In genomic region chr2:178819992-178820391, GRCh38 we compare ENCODE assay signal across 10 cellular contexts. TPM values are rescaled to one million over a fixed set of nuclear protein-coding genes. Genes with fewer than 3 reads are reported as not detected.
DNase-seq lines count a peak whose midpoint lies in the region; ATAC-seq and TF ChIP-seq lines count a peak whose summit lies in the region.
"Had no signal": no experiment of that assay in that cellular context is flagged by ENCODE, and none has a peak within 500 bp of the region (broad histone marks: within the 10 kb centered on the region; RNA-seq: fewer than 3 reads in every experiment).

No MANE protein-coding gene starts in this region.

- TF ChIP-seq CTCF in choroid plexus epithelial cell (conservative IDR thresholded peaks at IDR 0.05; ENCODE audit: low read depth, low read length) (no peak), foreskin fibroblast (IDR thresholded peaks at IDR 0.05; ENCODE audit: low read depth, low read length) (no peak)

- peaks cover 0 to 7% (median 0%) of the 10 kb centered on the region in 7 donors for H3K9me3 Mint-ChIP-seq in CD4-positive, CD25-positive, alpha-beta regulatory T cell

- H3K4me1 ChIP-seq in CD4-positive, CD25-positive, alpha-beta regulatory T cell (ENCODE audit: control insufficient read depth, insufficient read depth, low read length, poor library complexity, severe bottlenecking) = peaks cover 12% of the 10 kb centered on the region

- peak in 2 of 3 donors; percentile 28 to 34 for DNase-seq in CD4-positive, CD25-positive, alpha-beta regulatory T cell
- DNase-seq in choroid plexus epithelial cell (ENCODE audit: low read depth) (peak; percentile 31), foreskin fibroblast (no peak), NCI-H146 (lab: John Stamatoyannopoulos, UW) (no peak), activated gamma-delta T cell (lab: John Stamatoyannopoulos, UW) (no peak)
- DNase-seq in activated CD4-positive, alpha-beta T cell treated with anti-CD3 and anti-CD28 coated beads for 4 hours = no peak
- DNase-seq: DND-41, NCI-H2171 had no signal

- peak overlapping the region; percentile 45 for H3K4me3 ChIP-seq in CD4-positive, CD25-positive, alpha-beta regulatory T cell (ENCODE audit: low read depth, low read length)
- peak overlapping the region; percentile 28 for H3K4me3 ChIP-seq in choroid plexus epithelial cell (ENCODE audit: low read depth, low read length)
- no peak overlapping the region for H3K4me3 ChIP-seq in foreskin fibroblast (ENCODE audit: low read depth in 1 of 2, low read length in 2 of 2)

- peaks cover 3% of the 10 kb centered on the region for H3K36me3 ChIP-seq in CD4-positive, CD25-positive, alpha-beta regulatory T cell (ENCODE audit: control insufficient read depth, insufficient read depth, low read length)

- H3K4me1 Mint-ChIP-seq in CD4-positive, CD25-positive, alpha-beta regulatory T cell = peaks cover 14 to 29% (median 26%) of the 10 kb centered on the region in 4 donors

- H3K27me3 Mint-ChIP-seq in CD4-positive, CD25-positive, alpha-beta regulatory T cell = no peaks in the 10 kb centered on the region

- peak; percentile 31 to 56 for ATAC-seq in CD4-positive, CD25-positive, alpha-beta regulatory T cell (ENCODE audit: low read depth in 2 of 2)
- ATAC-seq in GM19372 (IDR thresholded peaks at IDR 0.05; ENCODE audit: low read depth, unreplicated experiment) (peak; percentile 78), HG03135 (IDR thresholded peaks at IDR 0.05; ENCODE audit: unreplicated experiment) (peak; percentile 86)

- no peaks in the 10 kb centered on the region for H3K27me3 ChIP-seq in CD4-positive, CD25-positive, alpha-beta regulatory T cell (ENCODE audit: control insufficient read depth, insufficient read depth, low read length)

- H3K4me3 Mint-ChIP-seq in CD4-positive, CD25-positive, alpha-beta regulatory T cell = peak overlapping the region; percentile 19 to 81 (median 62)

- peak overlapping the region; percentile 39 for H3K27ac ChIP-seq in CD4-positive, CD25-positive, alpha-beta regulatory T cell (ENCODE audit: insufficient read depth, low read length, poor library complexity, severe bottlenecking)

- H3K27ac Mint-ChIP-seq in CD4-positive, CD25-positive, alpha-beta regulatory T cell = peak overlapping the region; percentile 79 to 96 (median 85)

- no peaks in the 10 kb centered on the region for H3K9me3 ChIP-seq in CD4-positive, CD25-positive, alpha-beta regulatory T cell (ENCODE audit: control insufficient read depth in 2 of 2, low read length in 2 of 2)

- H3K36me3 Mint-ChIP-seq in CD4-positive, CD25-positive, alpha-beta regulatory T cell = peaks cover 20% of the 10 kb centered on the region

RNA-seq across cellular contexts. Expression of gene TTN, which starts 12.8 kb away (rescaled TPM):
- total RNA-seq in CD4-positive, CD25-positive, alpha-beta regulatory T cell = 153 TPM
- 1 to 10 TPM; 2.0 to 3.5 (median 2.9) TPM for polyA plus RNA-seq in CD4-positive, CD25-positive, alpha-beta regulatory T cell

Comparison
In these comparisons a context has a peak if more than half of its experiments do, and no peak if none do; other contexts are left out.
1. DNase-seq: peak in CD4-positive, CD25-positive, alpha-beta regulatory T cell (2 of 3) and choroid plexus epithelial cell (single experiment); none in foreskin fibroblast (0 of 2), NCI-H146 (single experiment), activated gamma-delta T cell (single experiment) and activated CD4-positive, alpha-beta T cell treated with anti-CD3 and anti-CD28 coated beads for 4 hours (0 of 2).
2. H3K4me3 ChIP-seq: peak in CD4-positive, CD25-positive, alpha-beta regulatory T cell (single experiment) and choroid plexus epithelial cell (single experiment); none in foreskin fibroblast (0 of 2).
3. Peak in every context shown above with its lines, with median percentiles within 50 percentile points of each other: ATAC-seq.